In genomic region chr4:26227827-26228226, GRCh38 we compare ENCODE assay signal across 15 cellular contexts.
"Had no signal": no experiment of that assay in that cellular context is flagged by ENCODE, and none has a peak within 500 bp of the region (broad histone marks: within the 10 kb centered on the region; RNA-seq: fewer than 3 reads in every experiment).

No MANE protein-coding gene starts in this region.

- DNase-seq: activated B cell treated with CpG ODN at 0.5 μM for 24 hours; activated CD4-positive, alpha-beta memory T cell treated with anti-CD3 and anti-CD28 coated beads for 36 hours; activated CD4-positive, alpha-beta T cell treated with anti-CD3 and anti-CD28 coated beads for 4 hours; activated T-cell treated with anti-CD3 and anti-CD28 coated beads for 4 hours; effector CD4-positive, alpha-beta T cell; gastrocnemius medialis; heart left ventricle; left cardiac atrium; lower lobe of right lung; naive thymus-derived CD8-positive, alpha-beta T cell; sigmoid colon; stimulated activated CD4-positive, alpha-beta T cell treated with anti-CD3 and anti-CD28 coated beads, Interleukin-4, amount 100 ng/mL, for 24 hours had no signal

- H3K9me3 Mint-ChIP-seq: activated B cell treated with CpG ODN at 0.5 μM for 24 hours; activated CD4-positive, alpha-beta memory T cell treated with anti-CD3 and anti-CD28 coated beads for 36 hours; naive thymus-derived CD8-positive, alpha-beta T cell; stimulated activated memory B cell treated with anti-CD40 and anti-IgM and Interleukin-4, amounts not matched to agents 10 μg/mL and 1 μg/mL and 100 μg/mL, for 72 hours; T-helper 2 cell treated with Interferon-gamma antibody and Interleukin-4, amounts not matched to agents 5 μg/mL and 100 μg/mL, for 36 hours had no signal

- H3K27ac Mint-ChIP-seq: activated B cell treated with CpG ODN at 0.5 μM for 24 hours; activated CD4-positive, alpha-beta memory T cell treated with anti-CD3 and anti-CD28 coated beads for 36 hours; activated naive CD8-positive, alpha-beta T cell; stimulated activated memory B cell treated with anti-CD40 and anti-IgM and Interleukin-4, amounts not matched to agents 10 μg/mL and 1 μg/mL and 100 μg/mL, for 72 hours; T-helper 2 cell treated with Interferon-gamma antibody and Interleukin-4, amounts not matched to agents 5 μg/mL and 100 μg/mL, for 36 hours had no signal

- H3K27me3 Mint-ChIP-seq: activated B cell treated with CpG ODN at 0.5 μM for 24 hours; activated CD4-positive, alpha-beta memory T cell treated with anti-CD3 and anti-CD28 coated beads for 36 hours had no signal

- H3K36me3 Mint-ChIP-seq: activated CD4-positive, alpha-beta memory T cell treated with anti-CD3 and anti-CD28 coated beads for 36 hours; activated naive CD8-positive, alpha-beta T cell; naive thymus-derived CD8-positive, alpha-beta T cell; stimulated activated memory B cell treated with anti-CD40 and anti-IgM and Interleukin-4, amounts not matched to agents 10 μg/mL and 1 μg/mL and 100 μg/mL, for 72 hours had no signal

- H3K4me3 Mint-ChIP-seq: activated B cell treated with CpG ODN at 0.5 μM for 24 hours; activated CD4-positive, alpha-beta memory T cell treated with anti-CD3 and anti-CD28 coated beads for 36 hours; activated naive CD8-positive, alpha-beta T cell; naive thymus-derived CD8-positive, alpha-beta T cell; stimulated activated memory B cell treated with anti-CD40 and anti-IgM and Interleukin-4, amounts not matched to agents 10 μg/mL and 1 μg/mL and 100 μg/mL, for 72 hours; T-helper 2 cell treated with Interferon-gamma antibody and Interleukin-4, amounts not matched to agents 5 μg/mL and 100 μg/mL, for 36 hours had no signal

- H3K4me1 Mint-ChIP-seq: activated B cell treated with CpG ODN at 0.5 μM for 24 hours; naive thymus-derived CD8-positive, alpha-beta T cell; stimulated activated memory B cell treated with anti-CD40 and anti-IgM and Interleukin-4, amounts not matched to agents 10 μg/mL and 1 μg/mL and 100 μg/mL, for 72 hours had no signal
